ENCODE assay signal across 9 cellular contexts in the genomic region with DNA sequence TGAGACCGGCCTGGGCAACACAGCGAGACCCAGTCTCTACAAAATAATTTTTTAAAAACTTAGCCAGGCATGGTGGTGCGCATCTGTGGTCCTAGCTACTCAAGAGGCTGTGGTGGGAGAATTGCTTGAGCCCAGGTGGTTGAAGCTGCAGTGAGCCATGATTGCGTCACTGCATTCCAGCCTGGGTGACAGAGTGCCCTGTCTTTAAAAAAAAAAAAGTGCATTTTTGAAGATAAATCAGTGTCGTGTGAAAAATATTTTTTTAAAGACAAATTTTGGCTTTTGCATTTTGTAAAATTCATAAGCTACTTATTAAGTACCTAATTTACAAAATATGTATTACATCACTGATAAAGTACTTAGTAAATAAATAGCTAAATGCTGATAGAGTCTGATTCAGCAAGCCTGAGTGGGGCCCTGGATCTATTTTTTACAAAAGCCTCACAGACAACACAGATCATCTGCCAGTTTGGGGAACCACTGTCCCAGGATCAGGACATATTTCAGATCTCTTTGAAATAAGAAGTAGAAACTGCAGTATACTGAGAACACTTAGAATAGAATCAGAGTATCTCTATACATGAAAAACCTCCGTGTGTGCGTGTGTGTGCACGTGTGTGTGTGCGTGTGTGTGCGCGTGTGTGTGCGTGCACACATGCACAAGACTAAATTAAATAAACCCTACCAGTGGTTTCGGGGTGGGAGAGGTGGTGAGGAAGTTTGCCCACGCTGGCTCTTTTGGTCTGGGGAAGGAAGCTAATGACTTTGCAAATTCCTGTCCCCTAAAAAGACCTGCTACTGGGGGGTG.
A peak's percentile ranks its signal among the peaks of the same experiment; 100 is the strongest.
DNase-seq lines count a peak whose midpoint lies in the region; ATAC-seq and TF ChIP-seq lines count a peak whose summit lies in the region.
"Had no signal": no experiment of that assay in that cellular context is flagged by ENCODE, and none has a peak within 500 bp of the region (broad histone marks: within the 10 kb centered on the region; RNA-seq: fewer than 3 reads in every experiment).

No MANE protein-coding gene starts in this region.

- H3K4me1 ChIP-seq in Caco-2 (peaks cover 25% of the 10 kb centered on the region), lung (ENCODE audit: control insufficient read depth in 2 of 2, insufficient read depth in 2 of 2, low read length in 2 of 2) (peaks cover 13 to 45% of the 10 kb centered on the region in 2 donors)

- intact Hi-C loops in Caco-2 (cut with micrococcal nuclease; ENCODE audit: unreplicated experiment) (no loop called here), dorsolateral prefrontal cortex (cut with DNase I) (no loop called here)

- H3K4me3 Mint-ChIP-seq in Caco-2 (ENCODE audit: unreplicated experiment): peak overlapping the region; percentile 23
- H3K4me3 Mint-ChIP-seq in activated naive CD8-positive, alpha-beta T cell treated with anti-CD3 and anti-CD28 coated beads, Interleukin-2, amount 50 U/mL, for 24 hours: peak overlapping the region; percentile 71

- H3K9me3 Mint-ChIP-seq in Caco-2 (ENCODE audit: unreplicated experiment): no peaks in the 10 kb centered on the region
- no peaks in the 10 kb centered on the region for H3K9me3 Mint-ChIP-seq in activated naive CD8-positive, alpha-beta T cell treated with anti-CD3 and anti-CD28 coated beads, Interleukin-2, amount 50 U/mL, for 24 hours

- POLR2A ChIA-PET in Caco-2 (lab: Charles Lee): interaction anchor here (0.8 kb wide), 1 partner anchor 62 kb away, joined by 13 read pairs; the partner anchor contains the start of gene AAK1

- H3K36me3 ChIP-seq in Caco-2 (ENCODE audit: control insufficient read depth, insufficient read depth, low read length): no peaks in the 10 kb centered on the region; the same call in 1 of the 2 replicates
- H3K36me3 ChIP-seq in lung (ENCODE audit: control insufficient read depth in 2 of 2, insufficient read depth in 2 of 2, low read length in 2 of 2): no peaks in the 10 kb centered on the region

- H3K27me3 ChIP-seq in Caco-2 (replicated peaks; ENCODE audit: control insufficient read depth, insufficient read depth, low read length) (no peaks in the 10 kb centered on the region), lung (ENCODE audit: control insufficient read depth, insufficient read depth) (no peaks in the 10 kb centered on the region), dorsolateral prefrontal cortex (no peaks in the 10 kb centered on the region)

- H3K27me3 Mint-ChIP-seq in Caco-2 (ENCODE audit: insufficient read depth, unreplicated experiment): no peaks in the 10 kb centered on the region
- no peaks in the 10 kb centered on the region for H3K27me3 Mint-ChIP-seq in activated naive CD8-positive, alpha-beta T cell treated with anti-CD3 and anti-CD28 coated beads, Interleukin-2, amount 50 U/mL, for 24 hours

- peaks cover 8% of the 10 kb centered on the region for H3K36me3 Mint-ChIP-seq in Caco-2 (ENCODE audit: insufficient read depth, unreplicated experiment)
- H3K36me3 Mint-ChIP-seq in activated naive CD8-positive, alpha-beta T cell treated with anti-CD3 and anti-CD28 coated beads, Interleukin-2, amount 50 U/mL, for 24 hours (ENCODE audit: low read depth): peaks cover 10% of the 10 kb centered on the region

- peak overlapping the region; percentile 54 for H3K27ac Mint-ChIP-seq in Caco-2 (ENCODE audit: unreplicated experiment)
- peak overlapping the region; percentile 67 for H3K27ac Mint-ChIP-seq in activated naive CD8-positive, alpha-beta T cell treated with anti-CD3 and anti-CD28 coated beads, Interleukin-2, amount 50 U/mL, for 24 hours

- H3K4me1 Mint-ChIP-seq in Caco-2 (ENCODE audit: low read depth, unreplicated experiment): peaks cover 46% of the 10 kb centered on the region
- peaks cover 91% of the 10 kb centered on the region for H3K4me1 Mint-ChIP-seq in activated naive CD8-positive, alpha-beta T cell treated with anti-CD3 and anti-CD28 coated beads, Interleukin-2, amount 50 U/mL, for 24 hours

- no peak overlapping the region for H3K4me3 ChIP-seq in Caco-2 (ENCODE audit: low read depth, low read length)
- H3K4me3 ChIP-seq in lung: no peak overlapping the region
- peak overlapping the region in 2 of 59 donors; percentile 1 to 2 for H3K4me3 ChIP-seq in dorsolateral prefrontal cortex
- H3K4me3 ChIP-seq: SK-N-MC had no signal

- DNase-seq in Caco-2: peak; percentile 66 to 67
- peak; percentile 55 for DNase-seq in KG1 (lab: John Stamatoyannopoulos, UW)
- peak; percentile 32 for DNase-seq in activated naive CD8-positive, alpha-beta T cell treated with anti-CD3 and anti-CD28 coated beads, Interleukin-2, amount 50 U/mL, for 24 hours
- DNase-seq in lung (ENCODE audit: low spot score): no peak
- no peak for DNase-seq in foreskin melanocyte
- no peak for DNase-seq in NCI-H1930 (lab: John Stamatoyannopoulos, UW)
- DNase-seq in NCI-H446 (lab: John Stamatoyannopoulos, UW): no peak
- no peak for DNase-seq in dorsolateral prefrontal cortex

- CTCF ChIA-PET in Caco-2 (lab: Charles Lee): interaction anchor here (0.8 to 0.9 kb wide), 2 partner anchors 17 to 143 kb away, joined by 3 to 5 read pairs; no protein-coding TSS in a partner anchor

- H3K9me3 ChIP-seq in Caco-2: no peaks in the 10 kb centered on the region
- no peaks in the 10 kb centered on the region for H3K9me3 ChIP-seq in lung (ENCODE audit: control insufficient read depth in 2 of 2, insufficient read depth in 1 of 2, low read length in 1 of 2)

- WGBS in lung, 2 donors: 32 to 55% methylated on average over 14 of the region's 14 CpGs

- H3K27ac ChIP-seq in lung (ENCODE audit: low read depth in 1 of 2, low read length in 1 of 2): peak overlapping the region in 1 of 2 donors; percentile 69
- peak overlapping the region in 19 of 59 donors; percentile 1 to 64 (median 24) for H3K27ac ChIP-seq in dorsolateral prefrontal cortex
- H3K27ac ChIP-seq: SK-N-MC had no signal

- ATAC-seq in activated naive CD8-positive, alpha-beta T cell treated with anti-CD3 and anti-CD28 coated beads, Interleukin-2, amount 50 U/mL, for 24 hours: peak; percentile 5
- ATAC-seq in lung (ENCODE audit: insufficient read depth, low FRiP score): peak; percentile 43

- no TSS peak for BruUV-seq in Caco-2 (replicated peaks; lab: Mats Ljungman, UMichigan)

- no peak for TF ChIP-seq CTCF in Caco-2 (IDR thresholded peaks at IDR 0.05; ENCODE audit: insufficient read depth in 1 of 2, low read depth in 1 of 2, low read length in 1 of 2, severe bottlenecking in 1 of 2, unreplicated experiment in 1 of 2)
- TF ChIP-seq CTCF in lung (IDR thresholded peaks at IDR 0.05; ENCODE audit: control extremely low read depth, extremely low read depth): no peak
- TF ChIP-seq CTCF in dorsolateral prefrontal cortex (IDR thresholded peaks at IDR 0.05 in 54 of 56, conservative IDR thresholded peaks at IDR 0.05 in 2 of 56; ENCODE audit: low read depth in 1 of 56, partially characterized antibody in 56 of 56): no peak

Comparison
In these comparisons a context has a peak if more than half of its experiments do, and no peak if none do; other contexts are left out.
1. DNase-seq: peak in Caco-2 (2 of 2), KG1 (single experiment) and activated naive CD8-positive, alpha-beta T cell treated with anti-CD3 and anti-CD28 coated beads, Interleukin-2, amount 50 U/mL, for 24 hours (single experiment); none in lung (single experiment), foreskin melanocyte (single experiment), NCI-H1930 (0 of 2), NCI-H446 (0 of 2) and dorsolateral prefrontal cortex (0 of 10).